ENCODE assay signal across 8 cellular contexts in the genomic region with DNA sequence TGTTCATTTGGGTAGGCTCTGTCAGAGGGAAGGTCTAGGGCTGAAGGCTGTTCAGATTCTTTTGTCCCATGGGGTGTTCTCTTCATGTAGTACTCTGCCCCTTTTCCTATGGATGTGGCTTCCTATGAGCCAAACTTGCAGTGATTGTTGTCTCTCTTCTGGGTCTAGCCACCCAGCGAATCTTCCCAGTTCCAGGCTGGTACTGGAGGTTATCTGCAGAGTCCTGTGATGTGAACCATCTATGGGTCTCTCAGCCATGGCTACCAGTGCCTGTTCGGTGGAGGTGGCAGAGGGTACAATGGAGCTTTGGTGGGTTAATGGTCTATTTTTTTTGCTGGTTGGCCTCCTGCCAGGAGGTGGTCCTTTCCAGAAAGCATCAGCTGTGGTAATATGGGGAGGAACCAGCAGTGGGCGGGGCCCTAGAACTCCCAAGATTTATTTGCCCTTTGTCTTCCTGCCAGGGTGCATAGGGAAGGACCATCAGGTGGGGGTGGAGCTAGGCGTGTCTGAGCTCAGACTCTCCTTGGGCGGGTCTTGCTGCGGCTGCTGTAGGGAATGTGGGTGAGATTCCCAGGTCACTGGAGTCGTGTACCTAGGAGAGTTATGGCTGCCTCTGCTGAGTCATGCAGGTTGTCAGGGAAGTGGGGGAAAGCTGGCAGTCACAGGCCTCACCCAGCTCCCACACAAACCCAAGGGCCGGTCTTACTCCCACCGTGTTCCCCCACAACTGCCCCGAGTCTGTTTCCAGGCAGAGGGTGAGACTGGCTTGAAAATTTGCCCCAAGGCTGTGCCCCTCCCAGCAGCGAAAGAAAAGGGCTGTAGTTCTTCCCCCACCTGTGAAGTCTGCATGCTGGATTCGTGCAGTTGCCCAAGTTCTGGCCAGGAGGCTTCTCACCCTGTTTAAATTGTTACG. TPM values are rescaled to one million over a fixed set of nuclear protein-coding genes. Genes with fewer than 3 reads are reported as not detected.
DNase-seq lines count a peak whose midpoint lies in the region; ATAC-seq and TF ChIP-seq lines count a peak whose summit lies in the region.

No MANE protein-coding gene starts in this region.

- H3K79me2 ChIP-seq in MM.1S (ENCODE audit: low read length) = peaks cover 50% of the 10 kb centered on the region

- peaks cover 37% of the 10 kb centered on the region for H3K36me3 Mint-ChIP-seq in activated naive CD4-positive, alpha-beta T cell treated with anti-CD3 and anti-CD28 coated beads for 36 hours (ENCODE audit: low read depth)

- 59% methylated on average over 5 to 13 of the region's 13 CpGs for WGBS in upper lobe of left lung, 2 donors

- TF ChIP-seq CTCF in Panc1 (IDR thresholded peaks at IDR 0.05) (no peak), upper lobe of left lung (IDR thresholded peaks at IDR 0.05) (no peak), MM.1S (IDR thresholded peaks at IDR 0.05; ENCODE audit: low read length) (no peak)

- no peak for DNase-seq in activated naive CD4-positive, alpha-beta T cell treated with anti-CD3 and anti-CD28 coated beads for 36 hours
- no peak for DNase-seq in activated naive CD4-positive, alpha-beta T cell treated with anti-CD3 and anti-CD28 coated beads, Interleukin-2, amount 50 U/mL, for 16 hours
- DNase-seq in Panc1 (ENCODE audit: low read depth, low spot score) = no peak
- peak; percentile 29 for DNase-seq in iPS-NIHi11 (ENCODE audit: low spot score)
- DNase-seq in upper lobe of left lung = peak in 1 of 2 donors; percentile 90
- no peak for DNase-seq in anterior cingulate cortex (lab: John Stamatoyannopoulos, UW)
- no peak for DNase-seq in MM.1S

- no TSS peak for BruUV-seq in Panc1 (replicated peaks; lab: Mats Ljungman, UMichigan)

- H3K27me3 ChIP-seq in Panc1 (ENCODE audit: control insufficient read depth, insufficient read depth, low read length) (no peaks in the 10 kb centered on the region), upper lobe of left lung (no peaks in the 10 kb centered on the region), MM.1S (replicated peaks; ENCODE audit: insufficient read depth, low read length) (no peaks in the 10 kb centered on the region)

- CTCF ChIA-PET in activated naive CD4-positive, alpha-beta T cell treated with anti-CD3 and anti-CD28 coated beads for 36 hours (lab: Charles Lee) = interaction anchor here (0.7 kb wide), 1 partner anchor 13 kb away, joined by 3 read pairs; no protein-coding TSS in a partner anchor
- CTCF ChIA-PET in Panc1 (lab: Charles Lee) = interaction anchor here (0.6 kb wide), 1 partner anchor 25 kb away, joined by 4 read pairs; no protein-coding TSS in a partner anchor

- no peaks in the 10 kb centered on the region for H3K27me3 Mint-ChIP-seq in activated naive CD4-positive, alpha-beta T cell treated with anti-CD3 and anti-CD28 coated beads for 36 hours (ENCODE audit: low read depth)

- no peaks in the 10 kb centered on the region for H4K20me1 ChIP-seq in MM.1S (ENCODE audit: insufficient read depth, low read length)

- peaks cover 73% of the 10 kb centered on the region for H3K4me1 Mint-ChIP-seq in activated naive CD4-positive, alpha-beta T cell treated with anti-CD3 and anti-CD28 coated beads for 36 hours (ENCODE audit: low read depth)

- peak in 1 of 4 donors; percentile 44 for TF ChIP-seq POLR2A in upper lobe of left lung (IDR thresholded peaks at IDR 0.05)

- intact Hi-C loops in activated naive CD4-positive, alpha-beta T cell treated with anti-CD3 and anti-CD28 coated beads for 36 hours (cut with micrococcal nuclease) = no loop called here
- intact Hi-C loops in Panc1 (cut with micrococcal nuclease; ENCODE audit: unreplicated experiment) = no loop called here

- H3K36me3 ChIP-seq in Panc1 (ENCODE audit: control insufficient read depth, insufficient read depth, low read length) = peaks cover 3% of the 10 kb centered on the region; the same call in 1 of the 2 replicates
- peaks cover 8 to 37% (median 22%) of the 10 kb centered on the region in 4 donors for H3K36me3 ChIP-seq in upper lobe of left lung
- 0 out of 2 replicates have a peak, but pooled peaks cover 3% of the 10 kb centered on the region for H3K36me3 ChIP-seq in MM.1S (replicated peaks; ENCODE audit: insufficient read depth, low read length)

- in situ Hi-C loops in Panc1 (cut with HindIII; ENCODE audit: low pct_unique_long_range_greater_than_20kb, low sequenced_read_pairs) = no loop called here

- H3K27ac Mint-ChIP-seq in activated naive CD4-positive, alpha-beta T cell treated with anti-CD3 and anti-CD28 coated beads for 36 hours = peak overlapping the region; percentile 59

- H3K27ac ChIP-seq in Panc1 (ENCODE audit: low read length) (peak overlapping the region; percentile 85), upper lobe of left lung (peak overlapping the region; percentile 64 to 82 (median 70)), MM.1S (ENCODE audit: low read length) (no peak overlapping the region)

- H3K4me3 ChIP-seq in Panc1 (ENCODE audit: low read depth in 2 of 2, low read length in 2 of 2) (no peak overlapping the region), upper lobe of left lung (no peak overlapping the region), MM.1S (ENCODE audit: low read length) (no peak overlapping the region)

- H3K4me3 Mint-ChIP-seq in activated naive CD4-positive, alpha-beta T cell treated with anti-CD3 and anti-CD28 coated beads for 36 hours = no peak overlapping the region

- no peak overlapping the region for H3K4me2 ChIP-seq in MM.1S (ENCODE audit: low read depth, low read length)

- H3K9me2 ChIP-seq in MM.1S (replicated peaks; ENCODE audit: insufficient read depth, low read length) = no peaks in the 10 kb centered on the region

- no peak for TF ChIP-seq EP300 in upper lobe of left lung (IDR thresholded peaks at IDR 0.05)

- no peak overlapping the region for H2AFZ ChIP-seq in MM.1S (ENCODE audit: low read length)

- no peak overlapping the region for H3K9ac ChIP-seq in MM.1S (ENCODE audit: low read length)

- peaks cover 6% of the 10 kb centered on the region for H3K9me3 Mint-ChIP-seq in activated naive CD4-positive, alpha-beta T cell treated with anti-CD3 and anti-CD28 coated beads for 36 hours

- ATAC-seq in Panc1 = peak; percentile 55
- peak; percentile 26 to 75 for ATAC-seq in upper lobe of left lung (ENCODE audit: low FRiP score in 2 of 2)
- no peak for ATAC-seq in HG03196 (IDR thresholded peaks at IDR 0.05; ENCODE audit: unreplicated experiment)

- H3K9me3 ChIP-seq in Panc1 (ENCODE audit: control insufficient read depth, insufficient read depth, low read depth, low read length) (no peaks in the 10 kb centered on the region), upper lobe of left lung (no peaks in the 10 kb centered on the region), MM.1S (replicated peaks; ENCODE audit: insufficient read depth, low read length) (no peaks in the 10 kb centered on the region)

- H3F3A ChIP-seq in MM.1S (ENCODE audit: insufficient read depth, low read length) = no peaks in the 10 kb centered on the region

- POLR2A ChIA-PET in Panc1 (lab: Charles Lee) = interaction anchor here (0.6 kb wide), 1 partner anchor 10 kb away, joined by 3 read pairs; no protein-coding TSS in a partner anchor

- peaks cover 22% of the 10 kb centered on the region for H3K4me1 ChIP-seq in Panc1 (ENCODE audit: control insufficient read depth, insufficient read depth, low read length)
- H3K4me1 ChIP-seq in upper lobe of left lung = peaks cover 17 to 26% (median 22%) of the 10 kb centered on the region in 4 donors
- H3K4me1 ChIP-seq in MM.1S (ENCODE audit: low read length) = no peaks in the 10 kb centered on the region

RNA-seq across cellular contexts. Expression of a gene that starts 17.5 kb away (rescaled TPM):
- total RNA-seq in activated naive CD4-positive, alpha-beta T cell treated with anti-CD3 and anti-CD28 coated beads for 36 hours = 10 to 100 TPM; 27.7 to 27.8 TPM
- total RNA-seq in Panc1 (2021; ENCODE audit: unreplicated experiment) = 21.5 TPM
- polyA plus RNA-seq in Panc1 (2012; ENCODE audit: insufficient read length) = 27.1 TPM
- total RNA-seq in upper lobe of left lung = 10 to 100 TPM in 4 of 6 donors, 1 to 10 TPM in 2; 9.4 to 27.4 (median 13.6) TPM

RNA-seq across cellular contexts. Expression of a gene that starts 17.8 kb away (rescaled TPM):
- 100 to 1,000 TPM; 111 to 114 TPM for total RNA-seq in activated naive CD4-positive, alpha-beta T cell treated with anti-CD3 and anti-CD28 coated beads for 36 hours
- total RNA-seq in Panc1 (2021; ENCODE audit: unreplicated experiment) (72.3 TPM), upper lobe of left lung (10 to 100 TPM; 12.6 to 82.8 (median 17.6) TPM)
- polyA plus RNA-seq in Panc1 (2012; ENCODE audit: insufficient read length) = 20.7 TPM

RNA-seq across cellular contexts. Expression of a gene that starts 20.9 kb away (rescaled TPM):
- 10 to 100 TPM; 64.7 to 67.5 TPM for total RNA-seq in activated naive CD4-positive, alpha-beta T cell treated with anti-CD3 and anti-CD28 coated beads for 36 hours
- total RNA-seq in Panc1 (2021; ENCODE audit: unreplicated experiment) (217 TPM), upper lobe of left lung (100 to 1,000 TPM in 1 of 6 donors, 10 to 100 TPM in 5; 29.3 to 122 (median 75.4) TPM)
- polyA plus RNA-seq in Panc1 (2012; ENCODE audit: insufficient read length) = 339 TPM
